In the genomic region with DNA sequence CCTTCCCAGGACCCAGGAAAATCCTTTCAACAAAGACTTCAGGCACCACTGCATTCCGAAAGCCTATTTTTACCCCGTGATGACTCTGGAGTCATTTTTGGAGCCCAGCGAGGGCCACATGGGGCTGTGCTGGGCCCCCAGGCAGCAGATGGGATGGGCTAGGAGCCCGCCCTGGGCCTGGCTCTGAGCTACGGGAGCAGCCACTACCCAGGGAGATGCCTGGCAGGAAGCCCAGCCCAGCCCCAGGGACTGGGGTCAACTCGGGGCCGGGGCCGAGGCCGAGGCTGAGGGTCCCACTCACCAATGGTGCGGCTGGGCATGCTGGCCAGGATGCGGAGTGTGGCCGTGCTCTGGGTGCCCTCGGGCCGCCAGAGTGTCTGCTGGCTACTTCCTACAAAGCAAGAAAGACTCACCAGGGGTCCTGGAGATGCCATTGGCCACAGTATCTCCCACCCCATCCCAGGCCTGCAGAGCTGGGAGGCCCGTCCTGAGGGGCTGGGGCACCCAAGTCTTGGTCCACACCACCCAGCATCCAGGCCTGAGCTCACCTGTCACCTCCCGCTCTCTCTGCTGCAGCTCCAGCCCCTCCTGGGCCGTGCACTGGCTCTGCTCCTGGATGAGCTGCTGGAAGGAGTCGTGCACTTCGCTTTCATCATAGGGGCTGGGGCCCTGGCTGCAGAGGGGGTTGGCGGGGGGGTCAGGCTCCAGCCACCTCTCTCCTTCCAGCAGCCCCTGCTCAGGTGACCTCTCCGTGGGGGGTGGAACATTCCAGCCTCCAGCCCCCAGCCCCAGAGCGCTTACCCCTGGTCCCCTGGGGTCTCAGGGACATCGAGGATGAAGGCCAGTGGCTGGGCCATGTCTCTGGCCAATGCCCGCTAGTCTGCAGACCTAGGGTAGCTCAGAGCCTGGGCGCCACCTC, we compare ENCODE assay signal across 8 cellular contexts. TPM values are rescaled to one million over a fixed set of nuclear protein-coding genes. Genes with fewer than 3 reads are reported as not detected.
DNase-seq lines count a peak whose midpoint lies in the region; ATAC-seq and TF ChIP-seq lines count a peak whose summit lies in the region.

No MANE protein-coding gene starts in this region.

- TF ChIP-seq POLR2A in suprapubic skin (IDR thresholded peaks at IDR 0.05): no peak

- no peak for TF ChIP-seq CTCF in suprapubic skin (IDR thresholded peaks at IDR 0.05)

- peak overlapping the region; percentile 88 for H3K27ac Mint-ChIP-seq in activated CD8-positive, alpha-beta memory T cell treated with anti-CD3 and anti-CD28 coated beads, Interleukin-2, amount 10 ng/mL, durations not matched to agents 7 days and 5 days
- H3K27ac Mint-ChIP-seq in T-helper 1 cell treated with Interleukin-12 subunit alpha and Interleukin-12 subunit beta and Interleukin-4 antibody, amounts not matched to agents 30 μg/mL and 1 μg/mL, for 36 hours: peak overlapping the region; percentile 68

- H3K27me3 ChIP-seq in layer of hippocampus (ENCODE audit: control insufficient read depth, insufficient read depth, low read length) (no peaks in the 10 kb centered on the region), suprapubic skin (no peaks in the 10 kb centered on the region)

- no peaks in the 10 kb centered on the region for H3K9me3 Mint-ChIP-seq in activated CD8-positive, alpha-beta memory T cell treated with anti-CD3 and anti-CD28 coated beads, Interleukin-2, amount 10 ng/mL, durations not matched to agents 7 days and 5 days (ENCODE audit: low read depth)
- no peaks in the 10 kb centered on the region for H3K9me3 Mint-ChIP-seq in T-helper 1 cell treated with Interleukin-12 subunit alpha and Interleukin-12 subunit beta and Interleukin-4 antibody, amounts not matched to agents 30 μg/mL and 1 μg/mL, for 36 hours

- CTCF ChIA-PET in activated CD8-positive, alpha-beta memory T cell treated with anti-CD3 and anti-CD28 coated beads, Interleukin-2, amount 10 ng/mL, durations not matched to agents 7 days and 5 days (lab: Charles Lee): interaction anchor here (1.3 to 17.0 kb wide), 5 partner anchors 10 to 50 kb away, joined by 3 to 257 read pairs (median 13); no protein-coding TSS in a partner anchor

- H3K36me3 ChIP-seq in suprapubic skin: peaks cover 46% of the 10 kb centered on the region

- peaks cover 61% of the 10 kb centered on the region for H3K4me1 Mint-ChIP-seq in activated CD8-positive, alpha-beta memory T cell treated with anti-CD3 and anti-CD28 coated beads, Interleukin-2, amount 10 ng/mL, durations not matched to agents 7 days and 5 days
- peaks cover 47% of the 10 kb centered on the region for H3K4me1 Mint-ChIP-seq in T-helper 1 cell treated with Interleukin-12 subunit alpha and Interleukin-12 subunit beta and Interleukin-4 antibody, amounts not matched to agents 30 μg/mL and 1 μg/mL, for 36 hours (ENCODE audit: low read depth)

- DNase-seq in activated CD8-positive, alpha-beta memory T cell treated with anti-CD3 and anti-CD28 coated beads, Interleukin-2, amount 10 ng/mL, durations not matched to agents 7 days and 5 days: no peak
- DNase-seq in activated CD8-positive, alpha-beta memory T cell treated with anti-CD3 and anti-CD28 coated beads for 24 hours: no peak
- DNase-seq in suprapubic skin (ENCODE audit: low spot score in 2 of 2) (no peak), OCI-M2 (lab: John Stamatoyannopoulos, UW; ENCODE audit: unreplicated experiment) (no peak), kidney glomerular epithelial cell (lab: John Stamatoyannopoulos, UW) (no peak)

- peaks cover 69% of the 10 kb centered on the region for H3K4me1 ChIP-seq in suprapubic skin

- H3K9me3 ChIP-seq in suprapubic skin: no peaks in the 10 kb centered on the region

- peaks cover 46% of the 10 kb centered on the region for H3K36me3 Mint-ChIP-seq in activated CD8-positive, alpha-beta memory T cell treated with anti-CD3 and anti-CD28 coated beads, Interleukin-2, amount 10 ng/mL, durations not matched to agents 7 days and 5 days
- peaks cover 43% of the 10 kb centered on the region for H3K36me3 Mint-ChIP-seq in T-helper 1 cell treated with Interleukin-12 subunit alpha and Interleukin-12 subunit beta and Interleukin-4 antibody, amounts not matched to agents 30 μg/mL and 1 μg/mL, for 36 hours (ENCODE audit: low read depth)

- no peaks in the 10 kb centered on the region for H3K27me3 Mint-ChIP-seq in activated CD8-positive, alpha-beta memory T cell treated with anti-CD3 and anti-CD28 coated beads, Interleukin-2, amount 10 ng/mL, durations not matched to agents 7 days and 5 days
- H3K27me3 Mint-ChIP-seq in T-helper 1 cell treated with Interleukin-12 subunit alpha and Interleukin-12 subunit beta and Interleukin-4 antibody, amounts not matched to agents 30 μg/mL and 1 μg/mL, for 36 hours (ENCODE audit: low read depth): no peaks in the 10 kb centered on the region

- peak overlapping the region; percentile 88 for H3K4me3 Mint-ChIP-seq in activated CD8-positive, alpha-beta memory T cell treated with anti-CD3 and anti-CD28 coated beads, Interleukin-2, amount 10 ng/mL, durations not matched to agents 7 days and 5 days
- peak overlapping the region; percentile 88 for H3K4me3 Mint-ChIP-seq in T-helper 1 cell treated with Interleukin-12 subunit alpha and Interleukin-12 subunit beta and Interleukin-4 antibody, amounts not matched to agents 30 μg/mL and 1 μg/mL, for 36 hours

- peak overlapping the region; percentile 97 for H3K27ac ChIP-seq in layer of hippocampus (ENCODE audit: low read depth, low read length)
- H3K27ac ChIP-seq in suprapubic skin: peak overlapping the region; percentile 5

- 100% methylated on average over 5 of the region's 25 CpGs for WGBS in suprapubic skin

- H3K4me3 ChIP-seq in suprapubic skin: peak overlapping the region; percentile 69

- no peak for ATAC-seq in activated CD8-positive, alpha-beta memory T cell treated with anti-CD3 and anti-CD28 coated beads, Interleukin-2, amount 10 ng/mL, durations not matched to agents 7 days and 5 days
- ATAC-seq in HG02571 (IDR thresholded peaks at IDR 0.05; ENCODE audit: unreplicated experiment): no peak

- no peak for TF ChIP-seq EP300 in suprapubic skin (IDR thresholded peaks at IDR 0.05)

RNA-seq across cellular contexts. Expression of a gene that starts 2.3 kb away (rescaled TPM):
- total RNA-seq in activated CD8-positive, alpha-beta memory T cell treated with anti-CD3 and anti-CD28 coated beads, Interleukin-2, amount 10 ng/mL, durations not matched to agents 7 days and 5 days: 100 to 1,000 TPM; 347 to 431 TPM
- total RNA-seq in suprapubic skin: 10 to 100 TPM; 27.9 to 48.8 (median 32.0) TPM

RNA-seq across cellular contexts. Expression of a gene that starts 4.3 kb away (rescaled TPM):
- total RNA-seq in activated CD8-positive, alpha-beta memory T cell treated with anti-CD3 and anti-CD28 coated beads, Interleukin-2, amount 10 ng/mL, durations not matched to agents 7 days and 5 days: 100 to 1,000 TPM; 251 to 292 TPM
- 1 to 10 TPM in 2 of 4 donors, under 1 TPM in 2; 0.36 to 6.4 (median 1.8) TPM for total RNA-seq in suprapubic skin

RNA-seq across cellular contexts. Expression of a gene that starts 19.9 kb away (rescaled TPM):
- not detected for total RNA-seq in activated CD8-positive, alpha-beta memory T cell treated with anti-CD3 and anti-CD28 coated beads, Interleukin-2, amount 10 ng/mL, durations not matched to agents 7 days and 5 days
- total RNA-seq in suprapubic skin: 1 to 10 TPM in 3 of 4 donors, not detected in 1; 1.4 to 2.7 (median 2.1) TPM

RNA-seq across cellular contexts. Expression of a gene that starts 42.1 kb away (rescaled TPM):
- 10 to 100 TPM; 41.2 to 80.3 TPM for total RNA-seq in activated CD8-positive, alpha-beta memory T cell treated with anti-CD3 and anti-CD28 coated beads, Interleukin-2, amount 10 ng/mL, durations not matched to agents 7 days and 5 days
- 100 to 1,000 TPM; 127 to 139 (median 133) TPM for total RNA-seq in suprapubic skin

Comparison
In these comparisons a context has a peak if more than half of its experiments do, and no peak if none do; other contexts are left out.
1. RNA of a gene that starts 2.3 kb away (total RNA-seq): 347 to 431 TPM in activated CD8-positive, alpha-beta memory T cell treated with anti-CD3 and anti-CD28 coated beads, Interleukin-2, amount 10 ng/mL, durations not matched to agents 7 days and 5 days; 27.9 to 48.8 TPM in suprapubic skin; every median in the first group is over 4 times any median in the second.
2. RNA of a gene that starts 4.3 kb away (total RNA-seq): 251 to 292 TPM in activated CD8-positive, alpha-beta memory T cell treated with anti-CD3 and anti-CD28 coated beads, Interleukin-2, amount 10 ng/mL, durations not matched to agents 7 days and 5 days; 0.36 to 6.4 TPM in suprapubic skin; every median in the first group is over 10 times any median in the second.